ENCODE assay signal across 1 cellular context in the genomic region with DNA sequence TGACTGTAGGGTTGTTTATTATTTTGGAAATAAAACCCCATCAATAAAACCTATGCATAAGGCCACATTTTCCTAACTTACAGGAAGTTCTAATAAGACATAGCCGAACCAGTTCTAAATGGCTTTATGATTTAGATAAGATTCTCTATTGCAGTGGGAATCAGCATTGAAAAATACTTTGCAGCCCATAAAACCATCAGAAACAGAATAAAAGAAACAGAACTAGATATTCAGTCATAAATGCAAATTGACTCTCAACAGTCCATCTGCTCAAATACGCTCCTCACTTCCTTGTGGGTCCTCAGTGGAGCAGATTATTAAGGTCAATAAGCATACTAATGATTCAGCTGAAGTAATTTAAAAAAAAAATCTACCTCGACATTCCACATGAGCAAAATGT.
TF ChIP-seq lines count a peak whose summit lies in the region.

No MANE protein-coding gene starts in this region.

TF ChIP-seq in GM23338, 12 proteins besides CTCF, POLR2A, EP300 and RAD21:
- TF ChIP-seq, protein P1, sequence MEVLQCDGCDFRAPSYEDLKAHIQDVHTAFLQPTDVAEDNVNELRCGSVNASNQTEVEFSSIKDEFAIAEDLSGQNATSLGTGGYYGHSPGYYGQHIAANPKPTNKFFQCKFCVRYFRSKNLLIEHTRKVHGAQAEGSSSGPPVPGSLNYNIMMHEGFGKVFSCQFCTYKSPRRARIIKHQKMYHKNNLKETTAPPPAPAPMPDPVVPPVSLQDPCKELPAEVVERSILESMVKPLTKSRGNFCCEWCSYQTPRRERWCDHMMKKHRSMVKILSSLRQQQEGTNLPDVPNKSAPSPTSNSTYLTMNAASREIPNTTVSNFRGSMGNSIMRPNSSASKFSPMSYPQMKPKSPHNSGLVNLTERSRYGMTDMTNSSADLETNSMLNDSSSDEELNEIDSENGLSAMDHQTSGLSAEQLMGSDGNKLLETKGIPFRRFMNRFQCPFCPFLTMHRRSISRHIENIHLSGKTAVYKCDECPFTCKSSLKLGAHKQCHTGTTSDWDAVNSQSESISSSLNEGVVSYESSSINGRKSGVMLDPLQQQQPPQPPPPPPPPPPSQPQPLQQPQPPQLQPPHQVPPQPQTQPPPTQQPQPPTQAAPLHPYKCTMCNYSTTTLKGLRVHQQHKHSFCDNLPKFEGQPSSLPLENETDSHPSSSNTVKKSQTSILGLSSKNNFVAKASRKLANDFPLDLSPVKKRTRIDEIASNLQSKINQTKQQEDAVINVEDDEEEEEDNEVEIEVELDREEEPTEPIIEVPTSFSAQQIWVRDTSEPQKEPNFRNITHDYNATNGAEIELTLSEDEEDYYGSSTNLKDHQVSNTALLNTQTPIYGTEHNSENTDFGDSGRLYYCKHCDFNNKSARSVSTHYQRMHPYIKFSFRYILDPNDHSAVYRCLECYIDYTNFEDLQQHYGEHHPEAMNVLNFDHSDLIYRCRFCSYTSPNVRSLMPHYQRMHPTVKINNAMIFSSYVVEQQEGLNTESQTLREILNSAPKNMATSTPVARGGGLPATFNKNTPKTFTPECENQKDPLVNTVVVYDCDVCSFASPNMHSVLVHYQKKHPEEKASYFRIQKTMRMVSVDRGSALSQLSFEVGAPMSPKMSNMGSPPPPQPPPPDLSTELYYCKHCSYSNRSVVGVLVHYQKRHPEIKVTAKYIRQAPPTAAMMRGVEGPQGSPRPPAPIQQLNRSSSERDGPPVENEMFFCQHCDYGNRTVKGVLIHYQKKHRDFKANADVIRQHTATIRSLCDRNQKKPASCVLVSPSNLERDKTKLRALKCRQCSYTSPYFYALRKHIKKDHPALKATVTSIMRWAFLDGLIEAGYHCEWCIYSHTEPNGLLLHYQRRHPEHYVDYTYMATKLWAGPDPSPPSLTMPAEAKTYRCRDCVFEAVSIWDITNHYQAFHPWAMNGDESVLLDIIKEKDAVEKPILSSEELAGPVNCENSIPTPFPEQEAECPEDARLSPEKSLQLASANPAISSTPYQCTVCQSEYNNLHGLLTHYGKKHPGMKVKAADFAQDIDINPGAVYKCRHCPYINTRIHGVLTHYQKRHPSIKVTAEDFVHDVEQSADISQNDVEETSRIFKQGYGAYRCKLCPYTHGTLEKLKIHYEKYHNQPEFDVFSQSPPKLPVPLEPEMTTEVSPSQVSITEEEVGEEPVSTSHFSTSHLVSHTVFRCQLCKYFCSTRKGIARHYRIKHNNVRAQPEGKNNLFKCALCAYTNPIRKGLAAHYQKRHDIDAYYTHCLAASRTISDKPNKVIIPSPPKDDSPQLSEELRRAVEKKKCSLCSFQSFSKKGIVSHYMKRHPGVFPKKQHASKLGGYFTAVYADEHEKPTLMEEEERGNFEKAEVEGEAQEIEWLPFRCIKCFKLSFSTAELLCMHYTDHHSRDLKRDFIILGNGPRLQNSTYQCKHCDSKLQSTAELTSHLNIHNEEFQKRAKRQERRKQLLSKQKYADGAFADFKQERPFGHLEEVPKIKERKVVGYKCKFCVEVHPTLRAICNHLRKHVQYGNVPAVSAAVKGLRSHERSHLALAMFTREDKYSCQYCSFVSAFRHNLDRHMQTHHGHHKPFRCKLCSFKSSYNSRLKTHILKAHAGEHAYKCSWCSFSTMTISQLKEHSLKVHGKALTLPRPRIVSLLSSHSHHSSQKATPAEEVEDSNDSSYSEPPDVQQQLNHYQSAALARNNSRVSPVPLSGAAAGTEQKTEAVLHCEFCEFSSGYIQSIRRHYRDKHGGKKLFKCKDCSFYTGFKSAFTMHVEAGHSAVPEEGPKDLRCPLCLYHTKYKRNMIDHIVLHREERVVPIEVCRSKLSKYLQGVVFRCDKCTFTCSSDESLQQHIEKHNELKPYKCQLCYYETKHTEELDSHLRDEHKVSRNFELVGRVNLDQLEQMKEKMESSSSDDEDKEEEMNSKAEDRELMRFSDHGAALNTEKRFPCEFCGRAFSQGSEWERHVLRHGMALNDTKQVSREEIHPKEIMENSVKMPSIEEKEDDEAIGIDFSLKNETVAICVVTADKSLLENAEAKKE (CRISPR knock-in tag; IDR thresholded peaks at IDR 0.05) = no peak
- TF ChIP-seq POLR2AphosphoS5 (IDR thresholded peaks at IDR 0.05; ENCODE audit: low read depth) (no peak), STAT1 (IDR thresholded peaks at IDR 0.05; ENCODE audit: unreplicated experiment) (no peak), ZNF331 (CRISPR knock-in tag; IDR thresholded peaks at IDR 0.05; ENCODE audit: low read depth) (no peak), JUNB (IDR thresholded peaks at IDR 0.05; ENCODE audit: unreplicated experiment) (no peak), CREB1 (CRISPR knock-in tag; IDR thresholded peaks at IDR 0.05; ENCODE audit: low read depth) (no peak), EZH2 (IDR thresholded peaks at IDR 0.05; ENCODE audit: low read depth, unreplicated experiment) (no peak), NANOG (IDR thresholded peaks at IDR 0.05; ENCODE audit: borderline replicate concordance) (no peak), ZNF114 (CRISPR knock-in tag; IDR thresholded peaks at IDR 0.05) (no peak), EZH2phosphoT487 (IDR thresholded peaks at IDR 0.05; ENCODE audit: unreplicated experiment) (no peak)
- TF ChIP-seq, protein P2, sequence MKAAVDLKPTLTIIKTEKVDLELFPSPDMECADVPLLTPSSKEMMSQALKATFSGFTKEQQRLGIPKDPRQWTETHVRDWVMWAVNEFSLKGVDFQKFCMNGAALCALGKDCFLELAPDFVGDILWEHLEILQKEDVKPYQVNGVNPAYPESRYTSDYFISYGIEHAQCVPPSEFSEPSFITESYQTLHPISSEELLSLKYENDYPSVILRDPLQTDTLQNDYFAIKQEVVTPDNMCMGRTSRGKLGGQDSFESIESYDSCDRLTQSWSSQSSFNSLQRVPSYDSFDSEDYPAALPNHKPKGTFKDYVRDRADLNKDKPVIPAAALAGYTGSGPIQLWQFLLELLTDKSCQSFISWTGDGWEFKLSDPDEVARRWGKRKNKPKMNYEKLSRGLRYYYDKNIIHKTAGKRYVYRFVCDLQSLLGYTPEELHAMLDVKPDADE (IDR thresholded peaks at IDR 0.05) = no peak
- TF ChIP-seq, protein P3, sequence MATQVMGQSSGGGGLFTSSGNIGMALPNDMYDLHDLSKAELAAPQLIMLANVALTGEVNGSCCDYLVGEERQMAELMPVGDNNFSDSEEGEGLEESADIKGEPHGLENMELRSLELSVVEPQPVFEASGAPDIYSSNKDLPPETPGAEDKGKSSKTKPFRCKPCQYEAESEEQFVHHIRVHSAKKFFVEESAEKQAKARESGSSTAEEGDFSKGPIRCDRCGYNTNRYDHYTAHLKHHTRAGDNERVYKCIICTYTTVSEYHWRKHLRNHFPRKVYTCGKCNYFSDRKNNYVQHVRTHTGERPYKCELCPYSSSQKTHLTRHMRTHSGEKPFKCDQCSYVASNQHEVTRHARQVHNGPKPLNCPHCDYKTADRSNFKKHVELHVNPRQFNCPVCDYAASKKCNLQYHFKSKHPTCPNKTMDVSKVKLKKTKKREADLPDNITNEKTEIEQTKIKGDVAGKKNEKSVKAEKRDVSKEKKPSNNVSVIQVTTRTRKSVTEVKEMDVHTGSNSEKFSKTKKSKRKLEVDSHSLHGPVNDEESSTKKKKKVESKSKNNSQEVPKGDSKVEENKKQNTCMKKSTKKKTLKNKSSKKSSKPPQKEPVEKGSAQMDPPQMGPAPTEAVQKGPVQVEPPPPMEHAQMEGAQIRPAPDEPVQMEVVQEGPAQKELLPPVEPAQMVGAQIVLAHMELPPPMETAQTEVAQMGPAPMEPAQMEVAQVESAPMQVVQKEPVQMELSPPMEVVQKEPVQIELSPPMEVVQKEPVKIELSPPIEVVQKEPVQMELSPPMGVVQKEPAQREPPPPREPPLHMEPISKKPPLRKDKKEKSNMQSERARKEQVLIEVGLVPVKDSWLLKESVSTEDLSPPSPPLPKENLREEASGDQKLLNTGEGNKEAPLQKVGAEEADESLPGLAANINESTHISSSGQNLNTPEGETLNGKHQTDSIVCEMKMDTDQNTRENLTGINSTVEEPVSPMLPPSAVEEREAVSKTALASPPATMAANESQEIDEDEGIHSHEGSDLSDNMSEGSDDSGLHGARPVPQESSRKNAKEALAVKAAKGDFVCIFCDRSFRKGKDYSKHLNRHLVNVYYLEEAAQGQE (IDR thresholded peaks at IDR 0.05; ENCODE audit: unreplicated experiment) = no peak
